11 cellular contexts compared by ENCODE assay signal in genomic region chr11:85821636-85822035, GRCh38. TPM values are rescaled to one million over a fixed set of nuclear protein-coding genes. Genes with fewer than 3 reads are reported as not detected.
A peak's percentile ranks its signal among the peaks of the same experiment; 100 is the strongest.
DNase-seq lines count a peak whose midpoint lies in the region; ATAC-seq, FAIRE-seq and TF ChIP-seq lines count a peak whose summit lies in the region.
"Had no signal": no experiment of that assay in that cellular context is flagged by ENCODE, and none has a peak within 500 bp of the region (broad histone marks: within the 10 kb centered on the region; RNA-seq: fewer than 3 reads in every experiment).

No MANE protein-coding gene starts in this region.

- TF ChIP-seq CTCF in body of pancreas (IDR thresholded peaks at IDR 0.05): no peak
- TF ChIP-seq CTCF in lower lobe of right lung (IDR thresholded peaks at IDR 0.05): no peak

- H3K27ac Mint-ChIP-seq in CD4-positive, alpha-beta memory T cell: peak overlapping the region in 6 of 7 donors; percentile 85 to 99 (median 99)

- H3K4me1 Mint-ChIP-seq in CD4-positive, alpha-beta memory T cell: peaks cover 48 to 63% (median 52%) of the 10 kb centered on the region in 4 donors

- peak; percentile 90 for ATAC-seq in body of pancreas
- ATAC-seq in lower lobe of right lung: peak; percentile 52 to 58
- ATAC-seq in HG03196 (IDR thresholded peaks at IDR 0.05; ENCODE audit: unreplicated experiment): no peak

- POLR2A ChIA-PET in CD4-positive, alpha-beta memory T cell (lab: Charles Lee; ENCODE audit: partially characterized antibody): interaction anchor here (1.0 to 4.2 kb wide), 2 partner anchors 69 to 158 kb away, joined by 3 to 34 read pairs; no protein-coding TSS in a partner anchor

- CTCF ChIA-PET in CD4-positive, alpha-beta memory T cell (lab: Charles Lee; ENCODE audit: partially characterized antibody): interaction anchor here (1.0 to 1.7 kb wide), 4 partner anchors 12 to 129 kb away, joined by 3 to 5 read pairs (median 4); no protein-coding TSS in a partner anchor

- peaks cover 54% of the 10 kb centered on the region for H3K4me1 ChIP-seq in CD4-positive, alpha-beta memory T cell (ENCODE audit: insufficient read depth, low read length)
- H3K4me1 ChIP-seq in body of pancreas (peaks cover 8% of the 10 kb centered on the region), lower lobe of right lung (no peaks in the 10 kb centered on the region)

- DNase-seq in CD4-positive, alpha-beta memory T cell: no peak
- DNase-seq in HT1080 (ENCODE audit: low read depth): peak; percentile 77
- DNase-seq in body of pancreas: peak; percentile 19 to 52 (median 43)
- DNase-seq in lower lobe of right lung: no peak
- DNase-seq in GM12892 (ENCODE audit: insufficient read length): no peak
- DNase-seq in islet precursor cell: no peak
- DNase-seq in NCI-H510A treated with DMSO at 0.1 percent for 48 hours (lab: John Stamatoyannopoulos, UW): no peak
- DNase-seq: aorta, substantia nigra had no signal

- no peaks in the 10 kb centered on the region for H3K36me3 ChIP-seq in CD4-positive, alpha-beta memory T cell (ENCODE audit: insufficient read depth, low read length)
- H3K36me3 ChIP-seq in body of pancreas (replicated peaks in 1 of 2; ENCODE audit: insufficient read depth in 1 of 2, low read depth in 2 of 2): no peaks in the 10 kb centered on the region
- no peaks in the 10 kb centered on the region for H3K36me3 ChIP-seq in lower lobe of right lung

- 27 to 52% methylated on average over 1 of the region's 1 CpG for WGBS in body of pancreas, 2 donors

- no peak overlapping the region for H3K4me3 ChIP-seq in CD4-positive, alpha-beta memory T cell (ENCODE audit: low read length in 2 of 2)
- H3K4me3 ChIP-seq in body of pancreas (no peak overlapping the region), lower lobe of right lung (no peak overlapping the region)

- no peaks in the 10 kb centered on the region for H3K27me3 ChIP-seq in CD4-positive, alpha-beta memory T cell (ENCODE audit: insufficient read depth, low read length)
- H3K27me3 ChIP-seq in body of pancreas (no peaks in the 10 kb centered on the region), lower lobe of right lung (ENCODE audit: low read depth) (no peaks in the 10 kb centered on the region)

- no peak for TF ChIP-seq POLR2A in body of pancreas (IDR thresholded peaks at IDR 0.05)
- no peak for TF ChIP-seq POLR2A in GM12892 (IDR thresholded peaks at IDR 0.05; ENCODE audit: low read depth, low read length)

- H3K27me3 Mint-ChIP-seq in CD4-positive, alpha-beta memory T cell: no peaks in the 10 kb centered on the region

- H3K9me3 Mint-ChIP-seq in CD4-positive, alpha-beta memory T cell: peaks cover 0 to 1% (median 0%) of the 10 kb centered on the region in 8 donors
- H3K9me3 Mint-ChIP-seq: T-helper 1 cell treated with Interleukin-12 subunit alpha and Interleukin-12 subunit beta and Interleukin-4 antibody, amounts not matched to agents 30 μg/mL and 1 μg/mL, for 36 hours had no signal

- H3K4me3 Mint-ChIP-seq in CD4-positive, alpha-beta memory T cell: peak overlapping the region in 2 of 8 donors; percentile 31 to 50
- H3K4me3 Mint-ChIP-seq: T-helper 1 cell treated with Interleukin-12 subunit alpha and Interleukin-12 subunit beta and Interleukin-4 antibody, amounts not matched to agents 30 μg/mL and 1 μg/mL, for 36 hours had no signal

- no peaks in the 10 kb centered on the region for H3K9me3 ChIP-seq in CD4-positive, alpha-beta memory T cell (ENCODE audit: control insufficient read depth in 1 of 2, low read length in 2 of 2)
- H3K9me3 ChIP-seq in body of pancreas (no peaks in the 10 kb centered on the region), lower lobe of right lung (no peaks in the 10 kb centered on the region)

- H3K27ac ChIP-seq in CD4-positive, alpha-beta memory T cell (ENCODE audit: low read depth, low read length): no peak overlapping the region
- H3K27ac ChIP-seq in body of pancreas (peak overlapping the region in 2 of 4 donors; percentile 24 to 38), lower lobe of right lung (no peak overlapping the region)

- no peak for FAIRE-seq in GM12892 (lab: Jason Lieb, UNC)

- intact Hi-C loops in CD4-positive, alpha-beta memory T cell (cut with micrococcal nuclease): loop anchor here (5.0 kb wide), 1 partner anchor 246 kb away; the partner anchor contains the start of gene PICALM
- intact Hi-C loops in body of pancreas (cut with DNase I): no loop called here
- intact Hi-C loops in lower lobe of right lung (cut with DNase I): no loop called here

- H3K36me3 Mint-ChIP-seq in CD4-positive, alpha-beta memory T cell: no peaks in the 10 kb centered on the region

RNA-seq across cellular contexts. Expression of gene SYTL2, which starts 10.7 kb away (rescaled TPM):
- total RNA-seq in CD4-positive, alpha-beta memory T cell: 10 to 100 TPM; 35.5 to 35.7 TPM
- 10 to 100 TPM in 1 of 2 donors, 1 to 10 TPM in 1; 3.9 to 21.0 TPM for polyA plus RNA-seq in CD4-positive, alpha-beta memory T cell
- total RNA-seq in HT1080 (2014; rRNA removed; shearing (Covaris generic)): 19.6 and 23.4 TPM in 2 replicates
- polyA plus RNA-seq in HT1080 (2015; cell fraction: cytosol; rRNA removed): 12.9 and 17.9 TPM in 2 replicates
- polyA plus RNA-seq in HT1080 (2015; cell fraction: nucleus; rRNA removed): 34.7 and 46.2 TPM in 2 replicates
- total RNA-seq in body of pancreas (10 to 100 TPM; 28.3 to 55.3 TPM), lower lobe of right lung (23.6 TPM)
- polyA plus RNA-seq in GM12892 (2012; ENCODE audit: missing spikeins): 0.49 TPM

RNA-seq across cellular contexts. Expression of gene CCDC83, which starts 33.5 kb away (rescaled TPM):
- total RNA-seq in CD4-positive, alpha-beta memory T cell: not detected
- polyA plus RNA-seq in CD4-positive, alpha-beta memory T cell: not detected
- total RNA-seq in HT1080 (2014; rRNA removed; shearing (Covaris generic)): not detected in 2 replicates
- polyA plus RNA-seq in HT1080 (2015; cell fraction: cytosol; rRNA removed): not detected in 2 replicates
- polyA plus RNA-seq in HT1080 (2015; cell fraction: nucleus; rRNA removed): not detected in 2 replicates
- total RNA-seq in body of pancreas (not detected), lower lobe of right lung (not detected)
- 0.28 TPM for polyA plus RNA-seq in GM12892 (2012; ENCODE audit: missing spikeins)
- total RNA-seq: aorta had no signal
- polyA plus RNA-seq: aorta had no signal

Comparison
In these comparisons a context has a peak if more than half of its experiments do, and no peak if none do; other contexts are left out.
1. DNase-seq: peak in HT1080 (single experiment) and body of pancreas (4 of 4); none in CD4-positive, alpha-beta memory T cell (0 of 5), lower lobe of right lung (single experiment), GM12892 (single experiment), islet precursor cell (single experiment) and NCI-H510A treated with DMSO at 0.1 percent for 48 hours (single experiment).